8 cellular contexts compared by ENCODE assay signal in the genomic region with DNA sequence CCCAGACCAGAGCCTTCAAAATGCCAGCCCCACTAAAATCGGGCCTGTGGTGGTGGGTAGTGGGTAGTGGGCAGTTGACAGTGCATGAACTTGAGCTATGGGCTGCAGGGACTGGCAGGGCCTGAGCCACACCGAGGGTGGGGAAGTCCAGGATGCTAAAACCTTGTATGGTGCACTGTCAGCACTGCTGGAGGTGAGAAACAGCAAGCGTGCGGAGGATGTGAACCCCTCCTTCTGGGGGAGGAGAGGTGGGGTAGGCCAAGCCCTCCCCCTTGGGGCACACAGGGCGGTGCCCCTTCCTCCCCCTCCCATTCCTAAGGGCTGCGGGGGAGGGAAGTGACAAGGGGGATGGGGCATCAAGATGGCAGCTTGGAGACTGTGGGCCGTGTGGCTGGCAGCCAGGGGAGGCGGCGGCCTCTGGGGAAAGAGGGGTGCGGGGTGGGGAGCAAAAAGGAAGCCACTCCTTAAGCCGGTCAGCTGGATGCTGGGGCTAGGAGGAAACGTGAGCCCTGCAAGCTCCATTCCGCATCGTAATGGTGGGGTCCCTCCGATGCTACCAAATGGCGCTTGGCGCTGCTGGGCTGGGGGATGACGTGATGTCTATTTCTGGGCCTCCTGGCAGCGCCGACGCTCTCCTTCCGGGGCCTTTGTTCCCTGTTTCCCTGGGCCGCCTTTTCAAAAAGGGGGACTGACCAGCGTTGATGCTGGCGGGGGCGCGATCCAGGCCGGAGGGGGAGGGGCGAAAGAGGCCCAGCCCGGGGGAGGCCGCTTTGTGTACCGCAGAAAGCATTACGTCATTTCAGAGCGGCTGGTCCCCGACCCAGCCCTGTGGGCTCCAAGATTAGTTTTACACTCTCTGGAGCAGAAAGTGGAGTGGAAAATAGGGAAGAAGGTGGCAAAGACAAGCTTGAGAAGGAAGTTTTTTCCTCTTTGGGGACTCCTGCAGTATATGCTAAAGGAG. TPM values are rescaled to one million over a fixed set of nuclear protein-coding genes. Genes with fewer than 3 reads are reported as not detected.
DNase-seq lines count a peak whose midpoint lies in the region; TF ChIP-seq lines count a peak whose summit lies in the region.

No MANE protein-coding gene starts in this region.

- POLR2A ChIA-PET in OCI-LY7 (lab: Charles Lee): interaction anchor here (0.6 to 6.2 kb wide), 20 partner anchors 9 to 188 kb away, joined by 3 to 46 read pairs (median 4); no protein-coding TSS in a partner anchor

- H3K27ac ChIP-seq in OCI-LY7 (ENCODE audit: low read depth, low read length, poor library complexity, severe bottlenecking): peak overlapping the region; percentile 65
- H3K27ac ChIP-seq in suprapubic skin: peak overlapping the region; percentile 68

- TF ChIP-seq CTCF in OCI-LY7 (conservative IDR thresholded peaks at IDR 0.05; ENCODE audit: low read length) (no peak), fibroblast of villous mesenchyme (IDR thresholded peaks at IDR 0.05; ENCODE audit: insufficient read depth, low read depth, low read length) (no peak), nephron progenitor cell (IDR thresholded peaks at IDR 0.05) (no peak), suprapubic skin (IDR thresholded peaks at IDR 0.05) (no peak), progenitor cell of endocrine pancreas (IDR thresholded peaks at IDR 0.05; ENCODE audit: unreplicated experiment) (no peak)

- 2% methylated on average over 22 of the region's 35 CpGs for WGBS in suprapubic skin

- H3K27me3 ChIP-seq in suprapubic skin: no peaks in the 10 kb centered on the region

- H3K27ac Mint-ChIP-seq in nephron progenitor cell (peak overlapping the region; percentile 87), progenitor cell of endocrine pancreas (no peak overlapping the region)

- peaks cover 84% of the 10 kb centered on the region for H3K79me2 ChIP-seq in OCI-LY7 (ENCODE audit: insufficient read depth, low read depth, low read length)

- H3K4me3 Mint-ChIP-seq in nephron progenitor cell (peak overlapping the region; percentile 82), progenitor cell of endocrine pancreas (ENCODE audit: low read depth) (no peak overlapping the region)

- H3K36me3 ChIP-seq in OCI-LY7 (ENCODE audit: insufficient read depth, low read length): peaks cover 39% of the 10 kb centered on the region
- no peaks in the 10 kb centered on the region for H3K36me3 ChIP-seq in suprapubic skin

- intact Hi-C loops in OCI-LY7 (cut with micrococcal nuclease; ENCODE audit: unreplicated experiment): loop anchor here (1.0 to 2.0 kb wide), 3 partner anchors 10 to 75 kb away; a partner anchor contains a TSS

- no peaks in the 10 kb centered on the region for H4K20me1 ChIP-seq in OCI-LY7 (ENCODE audit: insufficient read depth, low read length)

- DNase-seq in ELF-1 (ENCODE audit: low read depth, low spot score): peak; percentile 27
- DNase-seq in HT1080 (ENCODE audit: low read depth): peak; percentile 70
- peak; percentile 72 for DNase-seq in OCI-LY7 (ENCODE audit: low spot score)
- DNase-seq in activated T-helper 9 cell treated with anti-CD3 and anti-CD28 coated beads, Interleukin-2, amount 50 U/mL, for 16 hours (ENCODE audit: low read depth): peak; percentile 43
- DNase-seq in fibroblast of villous mesenchyme (ENCODE audit: low read depth): peak; percentile 62
- DNase-seq in nephron progenitor cell: peak; percentile 54
- peak in 1 of 2 donors; percentile 89 for DNase-seq in suprapubic skin (ENCODE audit: low spot score in 2 of 2)
- no peak for DNase-seq in progenitor cell of endocrine pancreas (ENCODE audit: low spot score, unreplicated experiment)

- peaks cover 2% of the 10 kb centered on the region for H3K36me3 Mint-ChIP-seq in nephron progenitor cell (ENCODE audit: low read depth)
- peaks cover 4% of the 10 kb centered on the region for H3K36me3 Mint-ChIP-seq in progenitor cell of endocrine pancreas (ENCODE audit: insufficient read depth)

- no peaks in the 10 kb centered on the region for H3K9me2 ChIP-seq in OCI-LY7 (ENCODE audit: insufficient read depth, low read length)

- H3K4me3 ChIP-seq in OCI-LY7 (ENCODE audit: low read depth, low read length, poor library complexity, severe bottlenecking) (peak overlapping the region; percentile 79), fibroblast of villous mesenchyme (ENCODE audit: low read depth, low read length) (peak overlapping the region; percentile 48), suprapubic skin (peak overlapping the region; percentile 41)

- H2AFZ ChIP-seq in OCI-LY7 (ENCODE audit: low read length): peak overlapping the region; percentile 30; the same call in 1 of the 2 replicates

- TF ChIP-seq POLR2A in suprapubic skin (IDR thresholded peaks at IDR 0.05): no peak

- H3K27me3 Mint-ChIP-seq in nephron progenitor cell (ENCODE audit: low read depth, poor library complexity): peaks cover 26% of the 10 kb centered on the region
- H3K27me3 Mint-ChIP-seq in progenitor cell of endocrine pancreas: peaks cover 22% of the 10 kb centered on the region

- no peak for TF ChIP-seq EP300 in suprapubic skin (IDR thresholded peaks at IDR 0.05)

- no TSS peak for BruUV-seq in OCI-LY7 (replicated peaks; lab: Mats Ljungman, UMichigan)

- H3K9me3 Mint-ChIP-seq in nephron progenitor cell (no peaks in the 10 kb centered on the region), progenitor cell of endocrine pancreas (ENCODE audit: low read depth) (no peaks in the 10 kb centered on the region)

- CTCF ChIA-PET in OCI-LY7 (lab: Charles Lee; ENCODE audit: unreplicated experiment): interaction anchor here (0.8 to 1.6 kb wide), 4 partner anchors 10 to 86 kb away, joined by 3 to 6 read pairs (median 4); no protein-coding TSS in a partner anchor

- H3K4me1 Mint-ChIP-seq in nephron progenitor cell (peaks cover 32% of the 10 kb centered on the region), progenitor cell of endocrine pancreas (ENCODE audit: low read depth) (peaks cover 9% of the 10 kb centered on the region)

- H3K9me3 ChIP-seq in OCI-LY7 (ENCODE audit: low read length) (no peaks in the 10 kb centered on the region), suprapubic skin (no peaks in the 10 kb centered on the region)

- H3K4me1 ChIP-seq in OCI-LY7 (ENCODE audit: insufficient read depth, low read length, poor library complexity, severe bottlenecking): peaks cover 60% of the 10 kb centered on the region
- H3K4me1 ChIP-seq in suprapubic skin: peaks cover 38% of the 10 kb centered on the region

- peak overlapping the region; percentile 82 for H3K4me2 ChIP-seq in OCI-LY7 (ENCODE audit: low read length)

RNA-seq across cellular contexts. Expression of a gene that starts 0.8 kb away (rescaled TPM):
- total RNA-seq in HT1080 (2014; rRNA removed; shearing (Covaris generic)): 15.0 and 16.9 TPM in 2 replicates
- 8.4 and 11.8 TPM in 2 replicates for polyA plus RNA-seq in HT1080 (2015; cell fraction: cytosol; rRNA removed)
- polyA plus RNA-seq in HT1080 (2015; cell fraction: nucleus; rRNA removed): 28.6 and 30.5 TPM in 2 replicates
- total RNA-seq in OCI-LY7 (2014; rRNA removed; shearing (Covaris generic)): 41.6 and 41.8 TPM in 2 replicates
- total RNA-seq in OCI-LY7 (2022) (56.8 and 60.8 TPM in 2 replicates), fibroblast of villous mesenchyme (27.4 and 47.5 TPM in 2 replicates), suprapubic skin (1 to 10 TPM; 2.2 to 3.3 (median 2.7) TPM), progenitor cell of endocrine pancreas (1.7 and 2.0 TPM in 2 replicates)

RNA-seq across cellular contexts. Expression of a gene that starts 3.1 kb away (rescaled TPM):
- total RNA-seq in HT1080 (2014; rRNA removed; shearing (Covaris generic)): 16.2 and 16.9 TPM in 2 replicates
- 7.7 and 10.0 TPM in 2 replicates for polyA plus RNA-seq in HT1080 (2015; cell fraction: cytosol; rRNA removed)
- 51.4 and 60.3 TPM in 2 replicates for polyA plus RNA-seq in HT1080 (2015; cell fraction: nucleus; rRNA removed)
- total RNA-seq in OCI-LY7 (2014; rRNA removed; shearing (Covaris generic)): 44.9 and 46.0 TPM in 2 replicates
- total RNA-seq in OCI-LY7 (2022) (78.0 and 80.0 TPM in 2 replicates), fibroblast of villous mesenchyme (35.8 and 42.7 TPM in 2 replicates), suprapubic skin (10 to 100 TPM; 27.5 to 82.6 (median 43.2) TPM), progenitor cell of endocrine pancreas (69.4 and 73.2 TPM in 2 replicates)

RNA-seq across cellular contexts. Expression of a gene that starts 51.0 kb away (rescaled TPM):
- total RNA-seq in HT1080 (2014; rRNA removed; shearing (Covaris generic)): 9.1 and 10.1 TPM in 2 replicates
- 7.3 and 10.8 TPM in 2 replicates for polyA plus RNA-seq in HT1080 (2015; cell fraction: cytosol; rRNA removed)
- polyA plus RNA-seq in HT1080 (2015; cell fraction: nucleus; rRNA removed): 14.0 and 20.3 TPM in 2 replicates
- 15.9 and 17.2 TPM in 2 replicates for total RNA-seq in OCI-LY7 (2014; rRNA removed; shearing (Covaris generic))
- total RNA-seq in OCI-LY7 (2022) (20.8 and 21.0 TPM in 2 replicates), fibroblast of villous mesenchyme (44.5 and 54.8 TPM in 2 replicates), suprapubic skin (10 to 100 TPM; 18.1 to 30.8 (median 23.8) TPM), progenitor cell of endocrine pancreas (28.3 and 30.1 TPM in 2 replicates)
